Comparison of ENCODE assay signal across 16 cellular contexts in genomic region chr4:124337874-124338273, GRCh38.
DNase-seq lines count a peak whose midpoint lies in the region; ATAC-seq, FAIRE-seq and TF ChIP-seq lines count a peak whose summit lies in the region.
"Had no signal": no experiment of that assay in that cellular context is flagged by ENCODE, and none has a peak within 500 bp of the region (broad histone marks: within the 10 kb centered on the region; RNA-seq: fewer than 3 reads in every experiment).

No MANE protein-coding gene starts in this region.

- ATAC-seq in K562 (peak; percentile 70), left cardiac atrium (no peak), HG02840 (IDR thresholded peaks at IDR 0.05; ENCODE audit: low FRiP score, unreplicated experiment) (no peak), HG03280 (IDR thresholded peaks at IDR 0.05; ENCODE audit: unreplicated experiment) (no peak)
- ATAC-seq: gastrocnemius medialis; stimulated activated effector memory CD8-positive, alpha-beta T cell treated with anti-CD3 and anti-CD28 coated beads, Interleukin-12 subunit alpha, Interleukin-12 subunit beta, amount 100 ng/mL, for 72 hours had no signal

- no TSS peak for BruUV-seq in K562 (replicated peaks; lab: Mats Ljungman, UMichigan)
- BruUV-seq in PC-9 (replicated peaks; lab: Mats Ljungman, UMichigan): no TSS peak

- no peaks in the 10 kb centered on the region for H3K79me2 ChIP-seq in K562 (ENCODE audit: control insufficient read depth, insufficient read depth, low read length)
- H3K79me2 ChIP-seq in PC-9 (ENCODE audit: low read depth): no peaks in the 10 kb centered on the region

- no peaks in the 10 kb centered on the region for H3K9me1 ChIP-seq in K562 (ENCODE audit: control insufficient read depth, insufficient read depth, low read length)

- POLR2A ChIA-PET in K562 (lab: Yijun Ruan, JAX): interaction anchor here (1.2 kb wide), 1 partner anchor 9 kb away, joined by 3 read pairs; no protein-coding TSS in a partner anchor
- POLR2A ChIA-PET in PC-9 (lab: Charles Lee; ENCODE audit: unreplicated experiment): interaction anchor here (0.6 kb wide), 1 partner anchor 917 kb away, joined by 3 read pairs; no protein-coding TSS in a partner anchor

- DNase-seq in COLO668 (lab: John Stamatoyannopoulos, UW; ENCODE audit: unreplicated experiment) (peak; percentile 48), LHCN-M2 (ENCODE audit: low read depth) (peak; percentile 46), K562 (ENCODE audit: extremely low read depth in 1 of 4, low spot score in 3 of 4) (peak in 2 of 4 experiments; percentile 5 to 61), left cardiac atrium (peak; percentile 39), NCI-H1436 (lab: John Stamatoyannopoulos, UW) (no peak), PC-9 (no peak)
- DNase-seq: activated B cell treated with CpG ODN at 0.5 μM for 24 hours, activated gamma-delta T cell treated with Interleukin-2 at 50 U/mL for 16 hours, Caco-2, gastrocnemius medialis, NCI-H1048, NCI-H2171 had no signal

- CTCF ChIA-PET in K562 (lab: Yijun Ruan, JAX; ENCODE audit: low intra/inter-chr PET ratio): no interaction called here
- CTCF ChIA-PET in PC-9 (lab: Charles Lee): no interaction called here

- in situ Hi-C loops in K562 (cut with MboI): loop anchor here (25.0 kb wide), 1 partner anchor 949 kb away; no protein-coding TSS in a partner anchor

- no peak for TF ChIP-seq EP300 in K562 (IDR thresholded peaks at IDR 0.05; ENCODE audit: low read length)

- H3K36me3 ChIP-seq in K562 (ENCODE audit: control insufficient read depth, insufficient read depth, low read length): no peaks in the 10 kb centered on the region
- H3K36me3 ChIP-seq in PC-9 (ENCODE audit: low read depth): no peaks in the 10 kb centered on the region
- H3K36me3 ChIP-seq: gastrocnemius medialis, upper lobe of left lung had no signal

- 0 out of 2 replicates have a peak overlapping the region, but pooled peaks have one; percentile 3 for H2AFZ ChIP-seq in K562 (ENCODE audit: low read depth, low read length)
- H2AFZ ChIP-seq in PC-9: no peak overlapping the region

- H3K9ac ChIP-seq in K562 (ENCODE audit: insufficient read depth in 1 of 2, low read depth in 2 of 2, low read length in 2 of 2): no peak overlapping the region; a peak in 1 of 4 replicates

- 10% methylated on average over 3 of the region's 3 CpGs for WGBS in K562 (ENCODE audit: insufficient coverage, low coverage, missing lambda C conversion rate)

- H3K27me3 ChIP-seq in K562 (ENCODE audit: control insufficient read depth in 2 of 2, insufficient read depth in 2 of 2, low read length in 2 of 2) (no peaks in the 10 kb centered on the region), PC-9 (ENCODE audit: insufficient read depth, low read depth) (no peaks in the 10 kb centered on the region)
- H3K27me3 ChIP-seq: gastrocnemius medialis, upper lobe of left lung had no signal

- H3K4me2 ChIP-seq in K562 (ENCODE audit: insufficient read depth, low read length) (no peak overlapping the region; the same call in 1 of the 2 replicates), PC-9 (no peak overlapping the region)

- intact Hi-C loops in K562 (cut with micrococcal nuclease) (loop anchor here (10.0 kb wide), 2 partner anchors 377 to 427 kb away; partner anchors contain the start of gene ANKRD50), left cardiac atrium (cut with DNase I) (loop anchor here in 1 of 2 donors (10.0 kb wide), 1 partner anchor 947 kb away; no protein-coding TSS in a partner anchor), PC-9 (cut with micrococcal nuclease; ENCODE audit: unreplicated experiment) (loop anchor here (10.0 kb wide), 1 partner anchor 737 kb away; no protein-coding TSS in a partner anchor)

- H3K27ac ChIP-seq in K562 (ENCODE audit: extremely low read depth, low read depth, low read length): no peak overlapping the region
- no peak overlapping the region for H3K27ac ChIP-seq in PC-9
- H3K27ac ChIP-seq: gastrocnemius medialis, upper lobe of left lung had no signal

- no peaks in the 10 kb centered on the region for H3K9me2 ChIP-seq in PC-9 (ENCODE audit: insufficient read depth)

- peaks cover 0 to 5% of the 10 kb centered on the region in 2 experiments; a peak in 1 of 5 replicates for H3K4me1 ChIP-seq in K562 (replicated peaks in 1 of 2; ENCODE audit: control insufficient read depth in 2 of 2, insufficient read depth in 2 of 2, low read length in 2 of 2)
- H3K4me1 ChIP-seq in PC-9 (replicated peaks; ENCODE audit: insufficient read depth): no peaks in the 10 kb centered on the region
- H3K4me1 ChIP-seq: Caco-2, gastrocnemius medialis had no signal

- H3K4me3 ChIP-seq in K562 (no peak overlapping the region), PC-9 (no peak overlapping the region)
- H3K4me3 ChIP-seq: gastrocnemius medialis, upper lobe of left lung had no signal

- no peaks in the 10 kb centered on the region for H4K20me1 ChIP-seq in K562 (replicated peaks; ENCODE audit: control insufficient read depth, insufficient read depth, low read length)
- no peaks in the 10 kb centered on the region for H4K20me1 ChIP-seq in PC-9 (ENCODE audit: insufficient read depth)

- no peak for TF ChIP-seq RAD21 in K562 (CRISPR knock-in tag; conservative IDR thresholded peaks at IDR 0.05 in 1 of 2, IDR thresholded peaks at IDR 0.05 in 1 of 2)

- no peaks in the 10 kb centered on the region for H3F3A ChIP-seq in PC-9 (ENCODE audit: insufficient read depth, low read depth)

- no peak for TF ChIP-seq CTCF in K562 (IDR thresholded peaks at IDR 0.05 in 2 of 3, conservative IDR thresholded peaks at IDR 0.05 in 1 of 3; ENCODE audit: insufficient read depth in 2 of 3, low read depth in 1 of 3, low read length in 3 of 3)
- no peak for TF ChIP-seq CTCF in PC-9 (conservative IDR thresholded peaks at IDR 0.05)

- no peak for TF ChIP-seq POLR2A in K562 (conservative IDR thresholded peaks at IDR 0.05)

- peak; percentile 55 for FAIRE-seq in K562 (lab: Jason Lieb, UNC)

- H3K9me3 ChIP-seq in K562 (replicated peaks; ENCODE audit: control insufficient read depth, insufficient read depth, low read depth, low read length) (no peaks in the 10 kb centered on the region), PC-9 (ENCODE audit: insufficient read depth, low read depth) (no peaks in the 10 kb centered on the region)
- H3K9me3 ChIP-seq: Caco-2, gastrocnemius medialis, upper lobe of left lung had no signal

TF ChIP-seq in K562, 482 proteins besides CTCF, POLR2A, EP300 and RAD21:
- TF ChIP-seq SRSF7 (optimal IDR thresholded peaks at IDR 0.05; ENCODE audit: low read depth, low read length): no peak
- no peak for TF ChIP-seq MAFG (tag; conservative IDR thresholded peaks at IDR 0.05)
- TF ChIP-seq, protein P1, sequence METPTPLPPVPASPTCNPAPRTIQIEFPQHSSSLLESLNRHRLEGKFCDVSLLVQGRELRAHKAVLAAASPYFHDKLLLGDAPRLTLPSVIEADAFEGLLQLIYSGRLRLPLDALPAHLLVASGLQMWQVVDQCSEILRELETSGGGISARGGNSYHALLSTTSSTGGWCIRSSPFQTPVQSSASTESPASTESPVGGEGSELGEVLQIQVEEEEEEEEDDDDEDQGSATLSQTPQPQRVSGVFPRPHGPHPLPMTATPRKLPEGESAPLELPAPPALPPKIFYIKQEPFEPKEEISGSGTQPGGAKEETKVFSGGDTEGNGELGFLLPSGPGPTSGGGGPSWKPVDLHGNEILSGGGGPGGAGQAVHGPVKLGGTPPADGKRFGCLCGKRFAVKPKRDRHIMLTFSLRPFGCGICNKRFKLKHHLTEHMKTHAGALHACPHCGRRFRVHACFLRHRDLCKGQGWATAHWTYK (CRISPR knock-in tag; IDR thresholded peaks at IDR 0.05): no peak
- TF ChIP-seq ZNF766 (CRISPR knock-in tag; conservative IDR thresholded peaks at IDR 0.05): no peak
- no peak for TF ChIP-seq ZC3H4 (CRISPR knock-in tag; IDR thresholded peaks at IDR 0.05; ENCODE audit: borderline replicate concordance)
- no peak for TF ChIP-seq ESRRA (IDR thresholded peaks at IDR 0.05; ENCODE audit: borderline replicate concordance, low read depth)
- TF ChIP-seq DDX20 (tag; IDR thresholded peaks at IDR 0.05; ENCODE audit: low read depth): no peak
- no peak for TF ChIP-seq GTF2A2 (tag; IDR thresholded peaks at IDR 0.05)
- TF ChIP-seq, protein P2, sequence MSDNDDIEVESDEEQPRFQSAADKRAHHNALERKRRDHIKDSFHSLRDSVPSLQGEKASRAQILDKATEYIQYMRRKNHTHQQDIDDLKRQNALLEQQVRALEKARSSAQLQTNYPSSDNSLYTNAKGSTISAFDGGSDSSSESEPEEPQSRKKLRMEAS (CRISPR knock-in tag; IDR thresholded peaks at IDR 0.05): no peak
- no peak for TF ChIP-seq ZNF41 (CRISPR knock-in tag; conservative IDR thresholded peaks at IDR 0.05)
- TF ChIP-seq NFIC (IDR thresholded peaks at IDR 0.05): peak; percentile 81
- no peak for TF ChIP-seq ZFX (CRISPR knock-in tag; IDR thresholded peaks at IDR 0.05)
- TF ChIP-seq CBFA2T3 (IDR thresholded peaks at IDR 0.05): peak; percentile 24; the same call in 1 of the 2 replicates
- TF ChIP-seq KAT7 (CRISPR knock-in tag; IDR thresholded peaks at IDR 0.05; ENCODE audit: borderline replicate concordance): no peak
- no peak for TF ChIP-seq ZNF717 (CRISPR knock-in tag; IDR thresholded peaks at IDR 0.05)
- TF ChIP-seq HES1 (IDR thresholded peaks at IDR 0.05; ENCODE audit: low read depth): no peak
- TF ChIP-seq SIRT6 (IDR thresholded peaks at IDR 0.05; ENCODE audit: low read depth, low read length): no peak

Comparison
In these comparisons a context has a peak if more than half of its experiments do, and no peak if none do; other contexts are left out.
1. DNase-seq: peak in COLO668 (single experiment), LHCN-M2 (single experiment) and left cardiac atrium (single experiment); none in NCI-H1436 (single experiment) and PC-9 (0 of 2).